ENCODE assay signal across 8 cellular contexts in genomic region chr17:41864837-41865595, GRCh38. TPM values are rescaled to one million over a fixed set of nuclear protein-coding genes. Genes with fewer than 3 reads are reported as not detected.
DNase-seq lines count a peak whose midpoint lies in the region; ATAC-seq and TF ChIP-seq lines count a peak whose summit lies in the region.

TSS of gene KLHL11 (minus strand) at chr17:41865423. CDS start at chr17:41865370, 53 bp downstream.

- H3K9me3 ChIP-seq in SK-N-SH (no peaks in the 10 kb centered on the region), thoracic aorta (no peaks in the 10 kb centered on the region)

- peak within 1 kb of the TSS; percentile 91 for H3K4me2 ChIP-seq in SK-N-SH

- WGBS in SK-N-SH (ENCODE audit: low lambda C conversion rate): 1% methylated on average over 20 of the region's 90 CpGs

- TF ChIP-seq RAD21 in SK-N-SH (IDR thresholded peaks at IDR 0.05; ENCODE audit: low read length): no peak; the same call in 1 of the 2 replicates

- H3K4me1 Mint-ChIP-seq in glutamatergic neuron (ENCODE audit: low read depth, unreplicated experiment) (peaks cover 9% of the 10 kb centered on the region), osteocyte (ENCODE audit: unreplicated experiment) (peaks cover 9% of the 10 kb centered on the region)

- H3F3A ChIP-seq in SK-N-SH (replicated peaks; ENCODE audit: insufficient read depth): peaks cover 29% of the 10 kb centered on the region

- peak in 1 of 2 experiments; percentile 44; a peak in 1 of 4 replicates for TF ChIP-seq EP300 in SK-N-SH (IDR thresholded peaks at IDR 0.05; ENCODE audit: borderline replicate concordance in 1 of 2, low read depth in 1 of 2, low read length in 1 of 2)

- H3K27me3 ChIP-seq in SK-N-SH (ENCODE audit: insufficient read depth): no peaks in the 10 kb centered on the region
- H3K27me3 ChIP-seq in thoracic aorta (replicated peaks; ENCODE audit: insufficient read depth): no peaks in the 10 kb centered on the region

- H3K79me2 ChIP-seq in SK-N-SH (ENCODE audit: insufficient read depth): peaks cover 50% of the 10 kb centered on the region

- H3K27ac Mint-ChIP-seq in glutamatergic neuron (ENCODE audit: unreplicated experiment) (peak within 1 kb of the TSS; percentile 62), osteocyte (ENCODE audit: unreplicated experiment) (peak within 1 kb of the TSS; percentile 71)

- TF ChIP-seq CTCF in HFF-Myc (IDR thresholded peaks at IDR 0.05; ENCODE audit: low read depth, low read length, missing control alignments): no peak
- no peak for TF ChIP-seq CTCF in NB4 (IDR thresholded peaks at IDR 0.05; ENCODE audit: low read depth, low read length)
- no peak for TF ChIP-seq CTCF in SK-N-SH (IDR thresholded peaks at IDR 0.05)
- no peak for TF ChIP-seq CTCF in glutamatergic neuron (IDR thresholded peaks at IDR 0.05; ENCODE audit: partially characterized antibody, unreplicated experiment)
- no peak for TF ChIP-seq CTCF in osteocyte (IDR thresholded peaks at IDR 0.05)
- TF ChIP-seq CTCF in thoracic aorta (IDR thresholded peaks at IDR 0.05): peak; percentile 13

- H4K20me1 ChIP-seq in SK-N-SH (ENCODE audit: insufficient read depth): peaks cover 38% of the 10 kb centered on the region

- peaks cover 24 to 31% of the 10 kb centered on the region in 2 experiments for H3K36me3 ChIP-seq in SK-N-SH (replicated peaks in 1 of 2; ENCODE audit: control insufficient read depth in 1 of 2, insufficient read depth in 2 of 2, low read length in 1 of 2)
- H3K36me3 ChIP-seq in thoracic aorta: peaks cover 11% of the 10 kb centered on the region

- H3K27me3 Mint-ChIP-seq in glutamatergic neuron (ENCODE audit: unreplicated experiment): peaks cover 7% of the 10 kb centered on the region
- H3K27me3 Mint-ChIP-seq in osteocyte (ENCODE audit: unreplicated experiment): no peaks in the 10 kb centered on the region

- H3K36me3 Mint-ChIP-seq in glutamatergic neuron (ENCODE audit: unreplicated experiment): no peaks in the 10 kb centered on the region
- H3K36me3 Mint-ChIP-seq in osteocyte (ENCODE audit: unreplicated experiment): peaks cover 17% of the 10 kb centered on the region

- CTCF ChIA-PET in SK-N-SH (lab: Yijun Ruan, JAX): interaction anchor here (1.2 to 1.9 kb wide), 5 partner anchors 9 to 128 kb away, joined by 3 to 5 read pairs (median 4); partner anchors contain the start of gene P3H4

- ATAC-seq in thoracic aorta (ENCODE audit: insufficient number of reproducible peaks, low FRiP score, low read depth): peak; percentile 66

- H3K4me3 ChIP-seq in HFF-Myc (replicated peaks; ENCODE audit: low read depth, low read length) (peak within 1 kb of the TSS; percentile 92), NB4 (ENCODE audit: low read depth, low read length) (peak within 1 kb of the TSS; percentile 73), SK-N-SH (ENCODE audit: low read depth in 2 of 2, low read length in 1 of 2) (peak within 1 kb of the TSS; percentile 91 to 95), thoracic aorta (peak within 1 kb of the TSS; percentile 90)

- TF ChIP-seq POLR2A in NB4 (IDR thresholded peaks at IDR 0.05; ENCODE audit: extremely low read depth, insufficient read length): peak; percentile 81

- DNase-seq in GM04504 (ENCODE audit: low read depth) (peak; percentile 76), HFF-Myc (ENCODE audit: extremely low read depth, low read depth) (peak; percentile 67), NB4 (ENCODE audit: low read depth) (peak; percentile 92), SK-N-SH (peak; percentile 96), glutamatergic neuron (peak; percentile 89), osteocyte (ENCODE audit: extremely low spot score, unreplicated experiment) (peak; percentile 96), thoracic aorta (ENCODE audit: low spot score) (peak; percentile 38)
- peak; percentile 90 for DNase-seq in activated naive CD4-positive, alpha-beta T cell treated with anti-CD3 and anti-CD28 coated beads, Interleukin-2, amount 50 U/mL, for 16 hours

- H2AFZ ChIP-seq in SK-N-SH (ENCODE audit: low read depth): peak within 1 kb of the TSS; percentile 86

- POLR2A ChIA-PET in SK-N-SH (lab: Yijun Ruan, JAX): interaction anchor here (0.6 to 2.8 kb wide), 10 partner anchors 30 to 237 kb away, joined by 3 to 12 read pairs (median 4); partner anchors contain the start of genes DNAJC7, EIF1, FKBP10 and NT5C3B

- peak within 1 kb of the TSS; percentile 72 to 88 for H3K27ac ChIP-seq in SK-N-SH (ENCODE audit: low read depth in 2 of 2, low read length in 1 of 2)
- peak within 1 kb of the TSS; percentile 85 to 89 for H3K27ac ChIP-seq in thoracic aorta

- no peaks in the 10 kb centered on the region for H3K9me2 ChIP-seq in SK-N-SH

- peak within 1 kb of the TSS; percentile 92 for H3K9ac ChIP-seq in SK-N-SH

- H3K4me1 ChIP-seq in SK-N-SH (ENCODE audit: control insufficient read depth in 1 of 2, insufficient read depth in 2 of 2, low read depth in 1 of 2, low read length in 1 of 2) (peaks cover 5 to 20% of the 10 kb centered on the region in 2 experiments; a peak in 2 of 4 replicates), thoracic aorta (ENCODE audit: control insufficient read depth in 1 of 2, low read depth in 2 of 2) (peaks cover 18 to 27% of the 10 kb centered on the region in 2 donors)

- H3K4me3 Mint-ChIP-seq in glutamatergic neuron (ENCODE audit: unreplicated experiment): peak within 1 kb of the TSS; percentile 82
- H3K4me3 Mint-ChIP-seq in osteocyte (ENCODE audit: unreplicated experiment): no peak within 1 kb of the TSS

- peaks cover 6% of the 10 kb centered on the region for H3K9me3 Mint-ChIP-seq in glutamatergic neuron (ENCODE audit: unreplicated experiment)
- no peaks in the 10 kb centered on the region for H3K9me3 Mint-ChIP-seq in osteocyte (ENCODE audit: unreplicated experiment)

TF ChIP-seq in SK-N-SH, 30 proteins besides CTCF, POLR2A, EP300 and RAD21 (continues in another document):
- peak; percentile 80; the same call in 1 of the 2 replicates for TF ChIP-seq POLR2AphosphoS5 (IDR thresholded peaks at IDR 0.05; ENCODE audit: low read depth, low read length)
- TF ChIP-seq FOSL2 (IDR thresholded peaks at IDR 0.05; ENCODE audit: borderline replicate concordance, low read depth): no peak
- TF ChIP-seq GABPA (IDR thresholded peaks at IDR 0.05; ENCODE audit: low read depth): no peak
- peak; percentile 95 for TF ChIP-seq YY1 (IDR thresholded peaks at IDR 0.05; ENCODE audit: low read depth)
- peak; percentile 96 for TF ChIP-seq TAF1 (IDR thresholded peaks at IDR 0.05; ENCODE audit: borderline replicate concordance, low read depth, low read length)
- no peak for TF ChIP-seq USF2 (IDR thresholded peaks at IDR 0.05; ENCODE audit: borderline replicate concordance, low read depth, low read length)
- TF ChIP-seq GATA2 (CRISPR knock-in tag; IDR thresholded peaks at IDR 0.05): no peak
- no peak for TF ChIP-seq USF1 (IDR thresholded peaks at IDR 0.05; ENCODE audit: borderline replicate concordance, low read depth)
- peak; percentile 83 for TF ChIP-seq MXI1 (IDR thresholded peaks at IDR 0.05; ENCODE audit: low read depth, low read length)
- peak; percentile 46; the same call in 1 of the 2 replicates for TF ChIP-seq REST (IDR thresholded peaks at IDR 0.05; ENCODE audit: low read depth, low read length)
- TF ChIP-seq JUND (IDR thresholded peaks at IDR 0.05): no peak
- peak; percentile 84 for TF ChIP-seq NRF1 (IDR thresholded peaks at IDR 0.05; ENCODE audit: low read depth, low read length)
- no peak for TF ChIP-seq MAX (IDR thresholded peaks at IDR 0.05; ENCODE audit: low read depth)

RNA-seq across cellular contexts. Expression of gene KLHL11, which starts in this region (rescaled TPM):
- polyA plus RNA-seq in SK-N-SH (2012; rRNA removed): 2.6 and 3.0 TPM in 2 replicates
- 2.2 and 2.7 TPM in 2 replicates for polyA plus RNA-seq in SK-N-SH (2012; cell fraction: cytosol; rRNA removed)
- polyA plus RNA-seq in SK-N-SH (2012; cell fraction: nucleus; rRNA removed): 2.0 and 2.9 TPM in 2 replicates
- total RNA-seq in glutamatergic neuron (ENCODE audit: unreplicated experiment): 17.4 TPM
- 16.0 and 18.4 TPM in 2 replicates for total RNA-seq in osteocyte
- total RNA-seq in thoracic aorta: 10 to 100 TPM; 22.6 to 28.6 TPM

Comparison
In these comparisons a context has a peak if more than half of its experiments do, and no peak if none do; other contexts are left out.
1. Peak in every context shown above with its lines: DNase-seq, ATAC-seq, H3K4me3 ChIP-seq and H3K27ac ChIP-seq.
2. DNase-seq: peak in every context shown above with its lines; median percentile 96 in SK-N-SH; 96 in osteocyte; 92 in NB4; 90 in activated naive CD4-positive, alpha-beta T cell treated with anti-CD3 and anti-CD28 coated beads, Interleukin-2, amount 50 U/mL, for 16 hours; 89 in glutamatergic neuron; 76 in GM04504; 67 in HFF-Myc; 38 in thoracic aorta.